In genomic region chr5:7650755-7651154, GRCh38 we compare ENCODE assay signal across 17 cellular contexts.
DNase-seq lines count a peak whose midpoint lies in the region; ATAC-seq and TF ChIP-seq lines count a peak whose summit lies in the region.
"Had no signal": no experiment of that assay in that cellular context is flagged by ENCODE, and none has a peak within 500 bp of the region (broad histone marks: within the 10 kb centered on the region; RNA-seq: fewer than 3 reads in every experiment).

No MANE protein-coding gene starts in this region.

- peak overlapping the region; percentile 47 to 77 (median 60) for H3K27ac ChIP-seq in sigmoid colon

- no peak for TF ChIP-seq POLR2A in sigmoid colon (IDR thresholded peaks at IDR 0.05)

- H3K4me3 ChIP-seq in astrocyte of the cerebellum (ENCODE audit: low read depth, low read length) (no peak overlapping the region), sigmoid colon (no peak overlapping the region)

- intact Hi-C loops in sigmoid colon (cut with DNase I) = loop anchor here (5.0 to 10.0 kb wide), 2 partner anchors 73 to 256 kb away; partner anchors contain the start of gene ADCY2

- no peaks in the 10 kb centered on the region for H3K27me3 ChIP-seq in sigmoid colon

- H3K36me3 ChIP-seq in sigmoid colon = no peaks in the 10 kb centered on the region

- in situ Hi-C loops in G401 (cut with HindIII; ENCODE audit: low sequenced_read_pairs) = no loop called here
- in situ Hi-C loops in astrocyte of the cerebellum (cut with HindIII; ENCODE audit: low sequenced_read_pairs) = no loop called here

- H3K9me3 ChIP-seq in sigmoid colon = no peaks in the 10 kb centered on the region

- TF ChIP-seq CTCF in astrocyte of the cerebellum (IDR thresholded peaks at IDR 0.05; ENCODE audit: low read depth, low read length, missing control alignments) (no peak), sigmoid colon (IDR thresholded peaks at IDR 0.05) (no peak)

- peaks cover 0 to 32% (median 14%) of the 10 kb centered on the region in 4 donors for H3K4me1 ChIP-seq in sigmoid colon

- no peak for TF ChIP-seq EP300 in sigmoid colon (IDR thresholded peaks at IDR 0.05)

- no peak for ATAC-seq in HG03354 (IDR thresholded peaks at IDR 0.05; ENCODE audit: poor library complexity, severe bottlenecking, unreplicated experiment)
- ATAC-seq: Panc1 had no signal

- DNase-seq in G401 (ENCODE audit: low spot score) = peak; percentile 6
- peak; percentile 26 for DNase-seq in astrocyte of the cerebellum (ENCODE audit: low read depth)
- peak; percentile 61 for DNase-seq in medulla oblongata (ENCODE audit: extremely low spot score)
- DNase-seq in sigmoid colon = peak; percentile 85
- no peak for DNase-seq in NCI-H2107 treated with DMSO at 0.1 percent for 48 hours (lab: John Stamatoyannopoulos, UW; ENCODE audit: unreplicated experiment)
- DNase-seq in LoVo (ENCODE audit: low spot score) = no peak
- no peak for DNase-seq in activated CD4-positive, alpha-beta T cell treated with anti-CD3 and anti-CD28 coated beads for 48 hours
- DNase-seq: COR-L47, EL, HFFc6, MM.1S, NCI-H1092 treated with DMSO at 0.1 percent for 48 hours, NCI-H1694 treated with DMSO at 0.1 percent for 48 hours, NCI-H446 treated with DMSO at 0.1 percent for 48 hours, NCI-H82 had no signal

- 65 to 74% methylated on average over 6 of the region's 6 CpGs for WGBS in sigmoid colon, 2 donors

Comparison
In these comparisons a context has a peak if more than half of its experiments do, and no peak if none do; other contexts are left out.
1. DNase-seq: peak in G401 (single experiment), astrocyte of the cerebellum (single experiment), medulla oblongata (single experiment) and sigmoid colon (single experiment); none in NCI-H2107 treated with DMSO at 0.1 percent for 48 hours (single experiment), LoVo (single experiment) and activated CD4-positive, alpha-beta T cell treated with anti-CD3 and anti-CD28 coated beads for 48 hours (single experiment).